In genomic region chr13:97460004-97460756, GRCh38 we compare ENCODE assay signal across 1 cellular context.
TF ChIP-seq lines count a peak whose summit lies in the region.

No MANE protein-coding gene starts in this region.

TF ChIP-seq in GM12878, 131 proteins besides CTCF, POLR2A, EP300 and RAD21 (continued from another document and continues in another):
- TF ChIP-seq, protein P1, sequence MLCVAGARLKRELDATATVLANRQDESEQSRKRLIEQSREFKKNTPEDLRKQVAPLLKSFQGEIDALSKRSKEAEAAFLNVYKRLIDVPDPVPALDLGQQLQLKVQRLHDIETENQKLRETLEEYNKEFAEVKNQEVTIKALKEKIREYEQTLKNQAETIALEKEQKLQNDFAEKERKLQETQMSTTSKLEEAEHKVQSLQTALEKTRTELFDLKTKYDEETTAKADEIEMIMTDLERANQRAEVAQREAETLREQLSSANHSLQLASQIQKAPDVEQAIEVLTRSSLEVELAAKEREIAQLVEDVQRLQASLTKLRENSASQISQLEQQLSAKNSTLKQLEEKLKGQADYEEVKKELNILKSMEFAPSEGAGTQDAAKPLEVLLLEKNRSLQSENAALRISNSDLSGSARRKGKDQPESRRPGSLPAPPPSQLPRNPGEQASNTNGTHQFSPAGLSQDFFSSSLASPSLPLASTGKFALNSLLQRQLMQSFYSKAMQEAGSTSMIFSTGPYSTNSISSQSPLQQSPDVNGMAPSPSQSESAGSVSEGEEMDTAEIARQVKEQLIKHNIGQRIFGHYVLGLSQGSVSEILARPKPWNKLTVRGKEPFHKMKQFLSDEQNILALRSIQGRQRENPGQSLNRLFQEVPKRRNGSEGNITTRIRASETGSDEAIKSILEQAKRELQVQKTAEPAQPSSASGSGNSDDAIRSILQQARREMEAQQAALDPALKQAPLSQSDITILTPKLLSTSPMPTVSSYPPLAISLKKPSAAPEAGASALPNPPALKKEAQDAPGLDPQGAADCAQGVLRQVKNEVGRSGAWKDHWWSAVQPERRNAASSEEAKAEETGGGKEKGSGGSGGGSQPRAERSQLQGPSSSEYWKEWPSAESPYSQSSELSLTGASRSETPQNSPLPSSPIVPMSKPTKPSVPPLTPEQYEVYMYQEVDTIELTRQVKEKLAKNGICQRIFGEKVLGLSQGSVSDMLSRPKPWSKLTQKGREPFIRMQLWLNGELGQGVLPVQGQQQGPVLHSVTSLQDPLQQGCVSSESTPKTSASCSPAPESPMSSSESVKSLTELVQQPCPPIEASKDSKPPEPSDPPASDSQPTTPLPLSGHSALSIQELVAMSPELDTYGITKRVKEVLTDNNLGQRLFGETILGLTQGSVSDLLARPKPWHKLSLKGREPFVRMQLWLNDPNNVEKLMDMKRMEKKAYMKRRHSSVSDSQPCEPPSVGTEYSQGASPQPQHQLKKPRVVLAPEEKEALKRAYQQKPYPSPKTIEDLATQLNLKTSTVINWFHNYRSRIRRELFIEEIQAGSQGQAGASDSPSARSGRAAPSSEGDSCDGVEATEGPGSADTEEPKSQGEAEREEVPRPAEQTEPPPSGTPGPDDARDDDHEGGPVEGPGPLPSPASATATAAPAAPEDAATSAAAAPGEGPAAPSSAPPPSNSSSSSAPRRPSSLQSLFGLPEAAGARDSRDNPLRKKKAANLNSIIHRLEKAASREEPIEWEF (IDR thresholded peaks at IDR 0.05; ENCODE audit: insufficient replicate concordance, low read depth, low read length) = peak; percentile 52
- TF ChIP-seq ZBTB40 (IDR thresholded peaks at IDR 0.05; ENCODE audit: borderline replicate concordance) (no peak), RELA (IDR thresholded peaks at IDR 0.05; ENCODE audit: borderline replicate concordance, partially characterized antibody) (no peak), SREBF1 (IDR thresholded peaks at IDR 0.05; ENCODE audit: low read length) (no peak), BACH1 (IDR thresholded peaks at IDR 0.05; ENCODE audit: borderline replicate concordance) (peak; percentile 54; the same call in 1 of the 2 replicates), MEF2B (IDR thresholded peaks at IDR 0.05; ENCODE audit: partially characterized antibody, poor library complexity, severe bottlenecking) (peak; percentile 92), ZNF274 (IDR thresholded peaks at IDR 0.05; ENCODE audit: insufficient read depth, insufficient read length) (no peak), MEF2A (IDR thresholded peaks at IDR 0.05; ENCODE audit: insufficient read depth, low read depth, low read length) (peak; percentile 69), RFX5 (IDR thresholded peaks at IDR 0.05; ENCODE audit: low read depth, low read length) (no peak), CBX5 (IDR thresholded peaks at IDR 0.05; ENCODE audit: low read depth) (peak; percentile 95; the same call in 1 of the 2 replicates), YBX1 (IDR thresholded peaks at IDR 0.05) (no peak), ZNF217 (IDR thresholded peaks at IDR 0.05) (0 out of 2 replicates have a peak, but pooled peaks have one; percentile 50), POLR2AphosphoS5 (IDR thresholded peaks at IDR 0.05; ENCODE audit: low read length) (peak; percentile 67), BCL11A (IDR thresholded peaks at IDR 0.05; ENCODE audit: low read depth, low read length) (0 out of 2 replicates have a peak, but pooled peaks have one; percentile 9), SUPT20H (IDR thresholded peaks at IDR 0.05; ENCODE audit: borderline replicate concordance, control insufficient read depth, low read depth, low read length) (no peak), JUND (IDR thresholded peaks at IDR 0.05; ENCODE audit: low read depth, low read length) (peak; percentile 39; the same call in 1 of the 2 replicates), MTA2 (IDR thresholded peaks at IDR 0.05; ENCODE audit: low read depth) (peak; percentile 81), RAD51 (IDR thresholded peaks at IDR 0.05) (no peak), IKZF2 (IDR thresholded peaks at IDR 0.05) (peak; percentile 85 to 89), IRF4 (IDR thresholded peaks at IDR 0.05; ENCODE audit: low read depth, low read length) (peak; percentile 90), ATF2 (IDR thresholded peaks at IDR 0.05; ENCODE audit: low read length) (peak; percentile 80), SUZ12 (IDR thresholded peaks at IDR 0.05; ENCODE audit: unreplicated experiment) (no peak), SRF (IDR thresholded peaks at IDR 0.05; ENCODE audit: low read depth in 2 of 2, low read length in 2 of 2) (0 out of 4 replicates have a peak, but pooled peaks of 1 of the 2 experiments have one; percentile 8), IKZF1 (conservative IDR thresholded peaks at IDR 0.05) (peak; percentile 69), ZNF592 (IDR thresholded peaks at IDR 0.05) (no peak), SPI1 (IDR thresholded peaks at IDR 0.05; ENCODE audit: borderline replicate concordance, insufficient read depth, low read depth, low read length) (peak; percentile 78), BMI1 (IDR thresholded peaks at IDR 0.05; ENCODE audit: borderline replicate concordance) (no peak), EED (IDR thresholded peaks at IDR 0.05; ENCODE audit: low read depth) (peak; percentile 69)
- TF ChIP-seq, protein P2, sequence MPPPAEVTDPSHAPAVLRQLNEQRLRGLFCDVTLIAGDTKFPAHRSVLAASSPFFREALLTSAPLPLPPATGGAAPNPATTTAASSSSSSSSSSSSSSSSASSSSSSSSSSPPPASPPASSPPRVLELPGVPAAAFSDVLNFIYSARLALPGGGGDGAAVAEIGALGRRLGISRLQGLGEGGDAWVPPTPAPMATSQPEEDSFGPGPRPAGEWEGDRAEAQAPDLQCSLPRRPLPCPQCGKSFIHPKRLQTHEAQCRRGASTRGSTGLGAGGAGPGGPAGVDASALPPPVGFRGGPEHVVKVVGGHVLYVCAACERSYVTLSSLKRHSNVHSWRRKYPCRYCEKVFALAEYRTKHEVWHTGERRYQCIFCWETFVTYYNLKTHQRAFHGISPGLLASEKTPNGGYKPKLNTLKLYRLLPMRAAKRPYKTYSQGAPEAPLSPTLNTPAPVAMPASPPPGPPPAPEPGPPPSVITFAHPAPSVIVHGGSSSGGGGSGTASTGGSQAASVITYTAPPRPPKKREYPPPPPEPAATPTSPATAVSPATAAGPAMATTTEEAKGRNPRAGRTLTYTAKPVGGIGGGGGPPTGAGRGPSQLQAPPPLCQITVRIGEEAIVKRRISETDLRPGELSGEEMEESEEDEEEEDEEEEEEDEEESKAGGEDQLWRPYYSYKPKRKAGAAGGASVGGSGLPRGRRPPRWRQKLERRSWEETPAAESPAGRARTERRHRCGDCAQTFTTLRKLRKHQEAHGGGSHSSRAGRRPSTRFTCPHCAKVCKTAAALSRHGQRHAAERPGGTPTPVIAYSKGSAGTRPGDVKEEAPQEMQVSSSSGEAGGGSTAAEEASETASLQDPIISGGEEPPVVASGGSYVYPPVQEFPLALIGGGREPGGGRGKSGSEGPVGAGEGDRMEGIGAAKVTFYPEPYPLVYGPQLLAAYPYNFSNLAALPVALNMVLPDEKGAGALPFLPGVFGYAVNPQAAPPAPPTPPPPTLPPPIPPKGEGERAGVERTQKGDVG (CRISPR knock-in tag; IDR thresholded peaks at IDR 0.05) = no peak
- TF ChIP-seq, protein P3, sequence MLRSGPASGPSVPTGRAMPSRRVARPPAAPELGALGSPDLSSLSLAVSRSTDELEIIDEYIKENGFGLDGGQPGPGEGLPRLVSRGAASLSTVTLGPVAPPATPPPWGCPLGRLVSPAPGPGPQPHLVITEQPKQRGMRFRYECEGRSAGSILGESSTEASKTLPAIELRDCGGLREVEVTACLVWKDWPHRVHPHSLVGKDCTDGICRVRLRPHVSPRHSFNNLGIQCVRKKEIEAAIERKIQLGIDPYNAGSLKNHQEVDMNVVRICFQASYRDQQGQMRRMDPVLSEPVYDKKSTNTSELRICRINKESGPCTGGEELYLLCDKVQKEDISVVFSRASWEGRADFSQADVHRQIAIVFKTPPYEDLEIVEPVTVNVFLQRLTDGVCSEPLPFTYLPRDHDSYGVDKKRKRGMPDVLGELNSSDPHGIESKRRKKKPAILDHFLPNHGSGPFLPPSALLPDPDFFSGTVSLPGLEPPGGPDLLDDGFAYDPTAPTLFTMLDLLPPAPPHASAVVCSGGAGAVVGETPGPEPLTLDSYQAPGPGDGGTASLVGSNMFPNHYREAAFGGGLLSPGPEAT (IDR thresholded peaks at IDR 0.05; ENCODE audit: low read depth) = peak; percentile 83
- TF ChIP-seq, protein P4, sequence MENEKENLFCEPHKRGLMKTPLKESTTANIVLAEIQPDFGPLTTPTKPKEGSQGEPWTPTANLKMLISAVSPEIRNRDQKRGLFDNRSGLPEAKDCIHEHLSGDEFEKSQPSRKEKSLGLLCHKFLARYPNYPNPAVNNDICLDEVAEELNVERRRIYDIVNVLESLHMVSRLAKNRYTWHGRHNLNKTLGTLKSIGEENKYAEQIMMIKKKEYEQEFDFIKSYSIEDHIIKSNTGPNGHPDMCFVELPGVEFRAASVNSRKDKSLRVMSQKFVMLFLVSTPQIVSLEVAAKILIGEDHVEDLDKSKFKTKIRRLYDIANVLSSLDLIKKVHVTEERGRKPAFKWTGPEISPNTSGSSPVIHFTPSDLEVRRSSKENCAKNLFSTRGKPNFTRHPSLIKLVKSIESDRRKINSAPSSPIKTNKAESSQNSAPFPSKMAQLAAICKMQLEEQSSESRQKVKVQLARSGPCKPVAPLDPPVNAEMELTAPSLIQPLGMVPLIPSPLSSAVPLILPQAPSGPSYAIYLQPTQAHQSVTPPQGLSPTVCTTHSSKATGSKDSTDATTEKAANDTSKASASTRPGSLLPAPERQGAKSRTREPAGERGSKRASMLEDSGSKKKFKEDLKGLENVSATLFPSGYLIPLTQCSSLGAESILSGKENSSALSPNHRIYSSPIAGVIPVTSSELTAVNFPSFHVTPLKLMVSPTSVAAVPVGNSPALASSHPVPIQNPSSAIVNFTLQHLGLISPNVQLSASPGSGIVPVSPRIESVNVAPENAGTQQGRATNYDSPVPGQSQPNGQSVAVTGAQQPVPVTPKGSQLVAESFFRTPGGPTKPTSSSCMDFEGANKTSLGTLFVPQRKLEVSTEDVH (IDR thresholded peaks at IDR 0.05; ENCODE audit: low read depth, partially characterized antibody) = no peak
